27 cellular contexts compared by ENCODE assay signal in the genomic region with DNA sequence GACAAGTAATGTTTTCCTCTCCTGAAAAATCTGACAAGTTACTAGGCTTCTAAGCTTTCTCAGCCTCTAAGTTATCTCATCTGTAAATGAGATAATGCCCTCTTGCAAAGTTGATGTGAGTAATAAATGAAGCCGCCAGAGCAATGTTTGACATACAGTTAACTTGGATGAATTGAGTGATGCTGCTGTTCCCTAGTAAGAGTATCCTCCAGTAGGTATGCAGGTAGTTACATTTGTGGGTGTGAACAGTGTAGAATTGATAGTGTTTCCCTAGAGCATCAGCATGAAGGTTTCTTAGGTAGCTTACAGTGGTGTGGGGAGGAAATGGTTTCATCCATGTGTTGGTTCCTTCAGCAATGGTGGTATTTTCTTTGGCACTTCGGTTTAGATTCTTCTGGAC. TPM values are rescaled to one million over a fixed set of nuclear protein-coding genes. Genes with fewer than 3 reads are reported as not detected.
DNase-seq lines count a peak whose midpoint lies in the region; ATAC-seq and TF ChIP-seq lines count a peak whose summit lies in the region.
"Had no signal": no experiment of that assay in that cellular context is flagged by ENCODE, and none has a peak within 500 bp of the region (broad histone marks: within the 10 kb centered on the region; RNA-seq: fewer than 3 reads in every experiment).

No MANE protein-coding gene starts in this region.

- H3K4me2 ChIP-seq in OCI-LY7 (ENCODE audit: low read length) (peak overlapping the region; percentile 91), neural progenitor cell (peak overlapping the region; percentile 90)

- POLR2A ChIA-PET in OCI-LY7 (lab: Charles Lee) = interaction anchor here (0.6 to 1.0 kb wide), 2 partner anchors 19 to 32 kb away, joined by 3 read pairs; no protein-coding TSS in a partner anchor

- H3K9me3 ChIP-seq in OCI-LY7 (ENCODE audit: low read length) (no peaks in the 10 kb centered on the region), neural progenitor cell (ENCODE audit: low read depth) (no peaks in the 10 kb centered on the region)
- H3K9me3 ChIP-seq: esophagus muscularis mucosa, MG63, ovary, right atrium auricular region, stomach, transverse colon had no signal

- H3K27ac ChIP-seq in OCI-LY7 (ENCODE audit: low read depth, low read length, poor library complexity, severe bottlenecking) (no peak overlapping the region), neural progenitor cell (no peak overlapping the region)
- H3K27ac ChIP-seq: esophagus muscularis mucosa, ovary, right atrium auricular region, stomach, transverse colon had no signal

- H3K4me1 ChIP-seq in OCI-LY7 (ENCODE audit: insufficient read depth, low read length, poor library complexity, severe bottlenecking) (peaks cover 54% of the 10 kb centered on the region), neural progenitor cell (peaks cover 63% of the 10 kb centered on the region)

- CTCF ChIA-PET in OCI-LY7 (lab: Charles Lee; ENCODE audit: unreplicated experiment) = no interaction called here
- CTCF ChIA-PET in activated CD8-positive, alpha-beta memory T cell treated with anti-CD3 and anti-CD28 coated beads, Interleukin-2, amount 10 ng/mL, durations not matched to agents 7 days and 5 days (lab: Charles Lee) = interaction anchor here (0.8 to 1.4 kb wide), 2 partner anchors 11 to 137 kb away, joined by 3 to 4 read pairs; no protein-coding TSS in a partner anchor

- intact Hi-C loops in OCI-LY7 (cut with micrococcal nuclease; ENCODE audit: unreplicated experiment) = loop anchor here (10.0 kb wide), 1 partner anchor 1517 kb away; a partner anchor contains a TSS

- ATAC-seq in activated CD8-positive, alpha-beta memory T cell treated with anti-CD3 and anti-CD28 coated beads, Interleukin-2, amount 10 ng/mL, durations not matched to agents 7 days and 5 days = no peak
- ATAC-seq: activated CD8-positive, alpha-beta T cell treated with anti-CD3 and anti-CD28 coated beads, Interleukin-2, amount 10 ng/mL, durations not matched to agents 7 days and 5 days; HepG2 had no signal

- H3K36me3 ChIP-seq in H7 (replicated peaks; ENCODE audit: control insufficient read depth, insufficient read depth, low read length) (no peaks in the 10 kb centered on the region), OCI-LY7 (ENCODE audit: insufficient read depth, low read length) (no peaks in the 10 kb centered on the region), neural progenitor cell (no peaks in the 10 kb centered on the region)
- H3K36me3 ChIP-seq: esophagus muscularis mucosa, ovary, right atrium auricular region, stomach, transverse colon had no signal

- H3K27ac Mint-ChIP-seq in endothelial cell (ENCODE audit: unreplicated experiment) (peak overlapping the region; percentile 36), neural progenitor cell (peak overlapping the region; percentile 21)
- no peak overlapping the region for H3K27ac Mint-ChIP-seq in activated CD8-positive, alpha-beta memory T cell treated with anti-CD3 and anti-CD28 coated beads, Interleukin-2, amount 10 ng/mL, durations not matched to agents 7 days and 5 days
- H3K27ac Mint-ChIP-seq: activated CD8-positive, alpha-beta T cell treated with anti-CD3 and anti-CD28 coated beads, Interleukin-2, amount 10 ng/mL, durations not matched to agents 7 days and 5 days; activated T-cell treated with anti-CD3 and anti-CD28 coated beads, Interleukin-2, amount 50 U/mL, for 24 hours had no signal

- H3K4me3 ChIP-seq in H7 (ENCODE audit: insufficient read depth, low read depth, low read length) = no peak overlapping the region
- no peak overlapping the region for H3K4me3 ChIP-seq in OCI-LY7 (ENCODE audit: low read depth, low read length, poor library complexity, severe bottlenecking)
- H3K4me3 ChIP-seq in neural progenitor cell = no peak overlapping the region
- H3K4me3 ChIP-seq: esophagus muscularis mucosa, MG63, ovary, right atrium auricular region, stomach, transverse colon had no signal

- H3K9ac ChIP-seq in neural progenitor cell = no peak overlapping the region

- H4K20me1 ChIP-seq in OCI-LY7 (ENCODE audit: insufficient read depth, low read length) = peaks cover 59% of the 10 kb centered on the region
- peaks cover 61% of the 10 kb centered on the region for H4K20me1 ChIP-seq in neural progenitor cell (ENCODE audit: low read depth)

- H3F3A ChIP-seq in neural progenitor cell (ENCODE audit: low read depth) = peaks cover 8% of the 10 kb centered on the region

- H3K27me3 ChIP-seq in H7 (ENCODE audit: control insufficient read depth, insufficient read depth, low read length) (no peaks in the 10 kb centered on the region), neural progenitor cell (no peaks in the 10 kb centered on the region)
- H3K27me3 ChIP-seq: esophagus muscularis mucosa, MG63, ovary, right atrium auricular region, stomach, transverse colon had no signal

- H2AFZ ChIP-seq in OCI-LY7 (ENCODE audit: low read length) (no peak overlapping the region), neural progenitor cell (replicated peaks) (no peak overlapping the region)

- BruUV-seq in OCI-LY7 (replicated peaks; lab: Mats Ljungman, UMichigan) = no TSS peak

- TF ChIP-seq CTCF in OCI-LY7 (conservative IDR thresholded peaks at IDR 0.05; ENCODE audit: low read length) (no peak), endothelial cell (IDR thresholded peaks at IDR 0.05; ENCODE audit: unreplicated experiment) (no peak), neural progenitor cell (IDR thresholded peaks at IDR 0.05) (no peak)

- H3K27me3 Mint-ChIP-seq in endothelial cell (ENCODE audit: unreplicated experiment) (peaks cover 5% of the 10 kb centered on the region), neural progenitor cell (ENCODE audit: insufficient read depth, low read depth) (no peaks in the 10 kb centered on the region)
- H3K27me3 Mint-ChIP-seq in activated CD8-positive, alpha-beta memory T cell treated with anti-CD3 and anti-CD28 coated beads, Interleukin-2, amount 10 ng/mL, durations not matched to agents 7 days and 5 days = no peaks in the 10 kb centered on the region
- H3K27me3 Mint-ChIP-seq: activated T-cell treated with anti-CD3 and anti-CD28 coated beads, Interleukin-2, amount 50 U/mL, for 24 hours; memory B cell had no signal

- no peaks in the 10 kb centered on the region for H3K36me3 Mint-ChIP-seq in endothelial cell (ENCODE audit: low read depth, unreplicated experiment)
- H3K36me3 Mint-ChIP-seq in neural progenitor cell = no peaks in the 10 kb centered on the region
- no peaks in the 10 kb centered on the region for H3K36me3 Mint-ChIP-seq in activated CD8-positive, alpha-beta memory T cell treated with anti-CD3 and anti-CD28 coated beads, Interleukin-2, amount 10 ng/mL, durations not matched to agents 7 days and 5 days
- H3K36me3 Mint-ChIP-seq: memory B cell had no signal

- no peaks in the 10 kb centered on the region for H3K9me2 ChIP-seq in OCI-LY7 (ENCODE audit: insufficient read depth, low read length)

- H3K9me3 Mint-ChIP-seq in endothelial cell (ENCODE audit: unreplicated experiment) (no peaks in the 10 kb centered on the region), neural progenitor cell (no peaks in the 10 kb centered on the region)
- no peaks in the 10 kb centered on the region for H3K9me3 Mint-ChIP-seq in activated CD8-positive, alpha-beta memory T cell treated with anti-CD3 and anti-CD28 coated beads, Interleukin-2, amount 10 ng/mL, durations not matched to agents 7 days and 5 days (ENCODE audit: low read depth)
- H3K9me3 Mint-ChIP-seq: activated T-cell treated with anti-CD3 and anti-CD28 coated beads, Interleukin-2, amount 50 U/mL, for 24 hours; memory B cell had no signal

- peak; percentile 16 for DNase-seq in H7
- no peak for DNase-seq in OCI-LY7 (ENCODE audit: low spot score)
- DNase-seq in endothelial cell (ENCODE audit: low spot score) = no peak
- DNase-seq in neural progenitor cell (ENCODE audit: low spot score) = no peak
- no peak for DNase-seq in activated CD8-positive, alpha-beta memory T cell treated with anti-CD3 and anti-CD28 coated beads, Interleukin-2, amount 10 ng/mL, durations not matched to agents 7 days and 5 days
- no peak for DNase-seq in NCI-H526 (lab: John Stamatoyannopoulos, UW)
- DNase-seq in activated CD4-positive, alpha-beta T cell treated with anti-CD3 and anti-CD28 coated beads, Interleukin-2, amount 50 U/mL, for 1 hour = no peak
- DNase-seq in D341Med (ENCODE audit: low spot score) = no peak
- DNase-seq: activated CD4-positive, CD25-positive, alpha-beta regulatory T cell; activated CD8-positive, alpha-beta T cell treated with anti-CD3 and anti-CD28 coated beads, Interleukin-2, amount 10 ng/mL, durations not matched to agents 7 days and 5 days; activated naive CD4-positive, alpha-beta T cell treated with Interleukin-2 at 50 U/mL for 16 hours; activated T-cell treated with anti-CD3 and anti-CD28 coated beads, Interleukin-2, amount 50 U/mL, for 24 hours; DMS79 treated with DMSO at 0.1 percent for 48 hours; effector CD8-positive, alpha-beta T cell; GOT3; MG63; NCI-H1436; NCI-H510A; ovary; RPMI8226; stomach; T1000; transverse colon had no signal

- H3K79me2 ChIP-seq in OCI-LY7 (ENCODE audit: insufficient read depth, low read depth, low read length) = peaks cover 81% of the 10 kb centered on the region
- peaks cover 80% of the 10 kb centered on the region for H3K79me2 ChIP-seq in neural progenitor cell (ENCODE audit: low read depth)

- H3K4me1 Mint-ChIP-seq in endothelial cell (ENCODE audit: unreplicated experiment) = peaks cover 39% of the 10 kb centered on the region
- H3K4me1 Mint-ChIP-seq in neural progenitor cell = peaks cover 36% of the 10 kb centered on the region
- H3K4me1 Mint-ChIP-seq in activated CD8-positive, alpha-beta memory T cell treated with anti-CD3 and anti-CD28 coated beads, Interleukin-2, amount 10 ng/mL, durations not matched to agents 7 days and 5 days = peaks cover 41% of the 10 kb centered on the region

- H3K4me3 Mint-ChIP-seq in endothelial cell (ENCODE audit: unreplicated experiment) = peak overlapping the region; percentile 53
- H3K4me3 Mint-ChIP-seq in neural progenitor cell = no peak overlapping the region
- no peak overlapping the region for H3K4me3 Mint-ChIP-seq in activated CD8-positive, alpha-beta memory T cell treated with anti-CD3 and anti-CD28 coated beads, Interleukin-2, amount 10 ng/mL, durations not matched to agents 7 days and 5 days
- H3K4me3 Mint-ChIP-seq: memory B cell had no signal

RNA-seq across cellular contexts. Expression of a gene that starts 3.4 kb away (rescaled TPM):
- total RNA-seq in H7 (2014; rRNA removed; shearing (Covaris generic)) = 32.4 and 39.4 TPM in 2 replicates
- total RNA-seq in OCI-LY7 (2014; rRNA removed; shearing (Covaris generic)) = 28.6 and 31.1 TPM in 2 replicates
- total RNA-seq in OCI-LY7 (2022) (46.2 and 56.8 TPM in 2 replicates), endothelial cell (ENCODE audit: unreplicated experiment) (102 TPM), neural progenitor cell (ENCODE audit: low replicate concordance) (64.5 and 161 TPM in 2 replicates)
- 10 to 100 TPM; 64.0 to 65.7 TPM for total RNA-seq in activated CD8-positive, alpha-beta memory T cell treated with anti-CD3 and anti-CD28 coated beads, Interleukin-2, amount 10 ng/mL, durations not matched to agents 7 days and 5 days
